Comparison of ENCODE assay signal across 9 cellular contexts in the genomic region with DNA sequence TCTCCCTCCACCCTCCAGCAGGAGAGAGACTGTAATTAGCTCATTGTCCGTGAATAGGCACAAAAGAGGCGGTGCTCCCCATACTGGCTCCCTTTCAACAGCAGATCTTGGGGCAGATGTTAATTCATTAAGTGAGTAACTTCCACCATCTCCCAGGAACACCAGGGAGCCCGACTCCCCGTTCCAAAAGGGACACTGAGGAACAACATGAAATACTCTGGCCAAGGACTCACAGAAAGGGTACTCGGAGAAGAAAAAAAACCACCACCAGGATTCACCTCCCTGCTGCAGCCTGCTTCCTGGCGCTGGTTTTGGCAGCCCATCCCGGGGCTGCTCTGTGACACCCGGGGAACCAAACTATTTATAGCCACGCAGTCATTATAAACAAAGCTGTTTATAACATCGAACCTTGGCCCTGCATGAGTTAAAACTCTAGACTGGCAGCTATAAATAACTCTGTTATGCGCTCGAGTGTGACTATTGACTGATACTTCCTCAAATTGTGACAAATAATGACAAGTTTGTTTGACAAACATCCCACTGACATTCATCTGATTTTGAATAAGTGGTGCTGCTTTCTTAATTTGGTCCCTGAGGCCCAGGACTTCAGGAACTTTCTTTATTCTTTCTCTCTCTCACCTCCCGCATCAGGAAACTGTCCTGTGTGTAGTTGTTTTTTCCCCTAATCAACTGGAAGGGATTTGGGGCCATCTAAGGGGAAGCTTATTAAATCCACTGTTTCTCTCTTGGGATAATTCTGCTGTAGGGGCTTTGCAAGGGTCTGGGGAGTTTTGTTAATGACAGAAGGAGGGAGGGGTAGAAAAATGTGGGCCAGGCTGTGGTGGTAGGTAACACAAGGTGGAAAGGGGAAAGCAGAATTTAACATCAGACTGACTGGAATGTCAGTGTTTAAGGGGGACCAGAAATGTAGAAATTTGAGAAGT.
DNase-seq lines count a peak whose midpoint lies in the region; ATAC-seq, FAIRE-seq and TF ChIP-seq lines count a peak whose summit lies in the region.
"Had no signal": no experiment of that assay in that cellular context is flagged by ENCODE, and none has a peak within 500 bp of the region (broad histone marks: within the 10 kb centered on the region; RNA-seq: fewer than 3 reads in every experiment).

No MANE protein-coding gene starts in this region.

- peak overlapping the region; percentile 17 for H3K27ac Mint-ChIP-seq in activated T-cell treated with anti-CD3 and anti-CD28 coated beads, Interleukin-2, amount 50 U/mL, for 24 hours
- H3K27ac Mint-ChIP-seq in naive B cell, result peak overlapping the region; percentile 97 to 100 (median 99)

- H3K36me3 ChIP-seq in H1 (ENCODE audit: control insufficient read depth in 2 of 4, insufficient read depth in 4 of 4, low read length in 3 of 4), result no peaks in the 10 kb centered on the region

- FAIRE-seq in H1 (lab: Jason Lieb, UNC), result no peak
- FAIRE-seq: G401.6 had no signal

- H2AFZ ChIP-seq in H1 (ENCODE audit: low read length), result no peak overlapping the region

- no peak overlapping the region for H4K8ac ChIP-seq in H1 (ENCODE audit: extremely low read depth, insufficient read depth, low read length)

- peak overlapping the region; percentile 23; the same call in 1 of the 2 replicates for H3K27ac ChIP-seq in H1 (ENCODE audit: low read depth, low read length)

- peak overlapping the region; percentile 61; the same call in 1 of the 2 replicates for H2BK12ac ChIP-seq in H1 (ENCODE audit: low read depth, low read length)

- no peak overlapping the region for H4K5ac ChIP-seq in H1 (ENCODE audit: insufficient read length, low read depth, low read length)

- 0 out of 2 replicates have a peak overlapping the region, but pooled peaks have one; percentile 13 for H3K18ac ChIP-seq in H1 (ENCODE audit: extremely low read depth, low read length)

- no peak for TF ChIP-seq POLR2A in H1 (IDR thresholded peaks at IDR 0.05; ENCODE audit: control extremely low read depth in 1 of 2, low read depth in 2 of 2, low read length in 2 of 2)

- H3K4me1 ChIP-seq in H1 (replicated peaks in 1 of 4; ENCODE audit: control insufficient read depth in 3 of 4, insufficient read depth in 4 of 4, low read length in 3 of 4), result peaks cover 16 to 28% (median 25%) of the 10 kb centered on the region in 4 experiments

- H3K27me3 Mint-ChIP-seq in activated T-cell treated with anti-CD3 and anti-CD28 coated beads, Interleukin-2, amount 50 U/mL, for 24 hours, result peaks cover 3% of the 10 kb centered on the region
- H3K27me3 Mint-ChIP-seq in naive B cell, result no peaks in the 10 kb centered on the region

- no peak overlapping the region for H3K4me3 Mint-ChIP-seq in activated T-cell treated with anti-CD3 and anti-CD28 coated beads, Interleukin-2, amount 50 U/mL, for 24 hours
- H3K4me3 Mint-ChIP-seq in naive B cell, result peak overlapping the region; percentile 81 to 96 (median 92)

- H3K4me3 ChIP-seq in H1 (ENCODE audit: extremely low read depth in 1 of 4, insufficient read depth in 2 of 4, low read depth in 3 of 4, low read length in 4 of 4), result peak overlapping the region in 1 of 4 experiments; percentile 16; a peak in 1 of 8 replicates

- TF ChIP-seq EP300 in H1 (IDR thresholded peaks at IDR 0.05; ENCODE audit: borderline replicate concordance in 1 of 2, low read depth in 2 of 2, low read length in 2 of 2), result no peak

- no peaks in the 10 kb centered on the region for H4K20me1 ChIP-seq in H1 (replicated peaks in 1 of 2; ENCODE audit: control insufficient read depth in 1 of 2, insufficient read depth in 2 of 2, low read length in 2 of 2)

- H3K4me2 ChIP-seq in H1 (ENCODE audit: insufficient read depth in 1 of 2, low read depth in 2 of 2, low read length in 2 of 2), result peak overlapping the region; percentile 51 to 66; a peak in 3 of 4 replicates

- no peak overlapping the region for H2AK5ac ChIP-seq in H1 (ENCODE audit: low read depth, low read length)

- no peaks in the 10 kb centered on the region for H3K9me3 ChIP-seq in H1 (ENCODE audit: insufficient read depth in 2 of 2, low read depth in 1 of 2, low read length in 1 of 2)

- no peak overlapping the region for H3K14ac ChIP-seq in H1 (ENCODE audit: insufficient read length)

- 0 out of 2 replicates have a peak overlapping the region, but pooled peaks have one; percentile 40 for H2BK15ac ChIP-seq in H1 (ENCODE audit: low read length)

- H3K79me2 ChIP-seq in H1 (ENCODE audit: control insufficient read depth in 1 of 2, insufficient read depth in 2 of 2, low read length in 2 of 2), result no peaks in the 10 kb centered on the region

- peaks cover 0 to 2% (median 0%) of the 10 kb centered on the region in 4 experiments; a peak in 1 of 7 replicates for H3K27me3 ChIP-seq in H1 (replicated peaks in 1 of 4; ENCODE audit: control insufficient read depth in 3 of 4, extremely low read depth in 1 of 4, insufficient read depth in 3 of 4, low read length in 3 of 4)

- ATAC-seq in naive B cell (ENCODE audit: low read depth in 2 of 2), result peak; percentile 77 to 78
- ATAC-seq in HG03108 (IDR thresholded peaks at IDR 0.05; ENCODE audit: unreplicated experiment), result no peak

- CTCF ChIA-PET in H1 (lab: Charles Lee; ENCODE audit: partially characterized antibody), result interaction anchor here (0.6 to 1.8 kb wide), 8 partner anchors 10 to 1129 kb away, joined by 3 to 6 read pairs (median 3); no protein-coding TSS in a partner anchor

- 52% methylated on average over 13 of the region's 13 CpGs; no CpG with 5 or more reads in 1 of the 2 experiments for WGBS in H1 (ENCODE audit: extremely low coverage in 1 of 2, insufficient coverage in 1 of 2, insufficient read length in 1 of 2, insufficient replicate concordance in 2 of 2, low coverage in 1 of 2, low lambda C conversion rate in 2 of 2, missing lambda C conversion rate in 1 of 2), 2 experiments

- peaks cover 63% of the 10 kb centered on the region for H3K4me1 Mint-ChIP-seq in activated T-cell treated with anti-CD3 and anti-CD28 coated beads, Interleukin-2, amount 50 U/mL, for 24 hours (ENCODE audit: low read depth)
- peaks cover 70 to 84% (median 81%) of the 10 kb centered on the region in 3 donors for H3K4me1 Mint-ChIP-seq in naive B cell

- peaks cover 2% of the 10 kb centered on the region; the same call in 1 of the 2 replicates for H3K23me2 ChIP-seq in H1 (ENCODE audit: low read depth, low read length)

- H3K23ac ChIP-seq in H1 (ENCODE audit: insufficient read length), result no peak overlapping the region

- H3K36me3 Mint-ChIP-seq in activated T-cell treated with anti-CD3 and anti-CD28 coated beads, Interleukin-2, amount 50 U/mL, for 24 hours (ENCODE audit: low read depth), result no peaks in the 10 kb centered on the region
- H3K36me3 Mint-ChIP-seq in naive B cell, result no peaks in the 10 kb centered on the region

- TF ChIP-seq CTCF in H1 (IDR thresholded peaks at IDR 0.05; ENCODE audit: control extremely low read depth in 1 of 3, insufficient read depth in 1 of 3, low read depth in 1 of 3, low read length in 3 of 3), result no peak

- H3K79me1 ChIP-seq in H1 (ENCODE audit: low read depth, low read length), result no peaks in the 10 kb centered on the region; the same call in 1 of the 2 replicates

- peak overlapping the region; percentile 45 for H2BK120ac ChIP-seq in H1 (replicated peaks; ENCODE audit: low read depth, low read length)

- no peak for DNase-seq in activated T-cell treated with anti-CD3 and anti-CD28 coated beads, Interleukin-2, amount 50 U/mL, for 24 hours
- no peak for DNase-seq in activated T-cell treated with anti-CD3 and anti-CD28 coated beads, Interleukin-2, amount 50 U/mL, for 48 hours
- peak; percentile 18 for DNase-seq in NCI-H510A (lab: John Stamatoyannopoulos, UW)
- peak in 1 of 2 experiments; percentile 50 for DNase-seq in H1 (ENCODE audit: low read depth in 1 of 2, low spot score in 2 of 2)
- peak; percentile 78 for DNase-seq in naive B cell
- no peak for DNase-seq in activated gamma-delta T cell treated with Interleukin-2 at 50 U/mL for 16 hours
- no peak for DNase-seq in ecto neural progenitor cell (ENCODE audit: low spot score)

- H4K91ac ChIP-seq in H1 (replicated peaks; ENCODE audit: insufficient read length, low read length), result peak overlapping the region; percentile 29

- POLR2A ChIA-PET in H1 (lab: Charles Lee; ENCODE audit: partially characterized antibody), result interaction anchor here (0.6 to 1.5 kb wide), 2 partner anchors 15 to 18 kb away, joined by 3 to 5 read pairs; no protein-coding TSS in a partner anchor

- no peaks in the 10 kb centered on the region for H3K9me3 Mint-ChIP-seq in activated T-cell treated with anti-CD3 and anti-CD28 coated beads, Interleukin-2, amount 50 U/mL, for 24 hours
- peaks cover 0 to 3% (median 0%) of the 10 kb centered on the region in 7 donors for H3K9me3 Mint-ChIP-seq in naive B cell

- peak overlapping the region; percentile 64; the same call in 1 of the 2 replicates for H2BK20ac ChIP-seq in H1 (ENCODE audit: low read length)

- peak overlapping the region; percentile 89; the same call in 1 of the 2 replicates for H2BK5ac ChIP-seq in H1 (ENCODE audit: low read depth, low read length)

- H3K9ac ChIP-seq in H1 (replicated peaks in 1 of 4; ENCODE audit: extremely low read depth in 1 of 4, low read depth in 3 of 4, low read length in 3 of 4), result no peak overlapping the region; a peak in 1 of 7 replicates

- H3K56ac ChIP-seq in H1 (replicated peaks; ENCODE audit: insufficient read length, low read depth, low read length), result no peak overlapping the region

- H3K4ac ChIP-seq in H1 (replicated peaks; ENCODE audit: insufficient read length, low read depth, low read length), result no peak overlapping the region

- TF ChIP-seq RAD21 in H1 (IDR thresholded peaks at IDR 0.05 in 1 of 2, conservative IDR thresholded peaks at IDR 0.05 in 1 of 2; ENCODE audit: low read depth in 2 of 2, low read length in 2 of 2), result no peak

TF ChIP-seq in H1, 55 proteins besides CTCF, POLR2A, EP300 and RAD21:
- TF ChIP-seq KDM4A (IDR thresholded peaks at IDR 0.05; ENCODE audit: low read depth, low read length, severe bottlenecking) (peak; percentile 5), SAP30 (IDR thresholded peaks at IDR 0.05; ENCODE audit: insufficient read depth, insufficient replicate concordance, low read length) (no peak)
TF ChIP-seq in H1: peak in this region for 1.

Comparison
In these comparisons a context has a peak if more than half of its experiments do, and no peak if none do; other contexts are left out.
1. DNase-seq: peak in NCI-H510A (single experiment) and naive B cell (single experiment); none in activated T-cell treated with anti-CD3 and anti-CD28 coated beads, Interleukin-2, amount 50 U/mL, for 24 hours (single experiment), activated T-cell treated with anti-CD3 and anti-CD28 coated beads, Interleukin-2, amount 50 U/mL, for 48 hours (0 of 2), activated gamma-delta T cell treated with Interleukin-2 at 50 U/mL for 16 hours (single experiment) and ecto neural progenitor cell (single experiment).